1 cellular context compared by ENCODE assay signal in the genomic region with DNA sequence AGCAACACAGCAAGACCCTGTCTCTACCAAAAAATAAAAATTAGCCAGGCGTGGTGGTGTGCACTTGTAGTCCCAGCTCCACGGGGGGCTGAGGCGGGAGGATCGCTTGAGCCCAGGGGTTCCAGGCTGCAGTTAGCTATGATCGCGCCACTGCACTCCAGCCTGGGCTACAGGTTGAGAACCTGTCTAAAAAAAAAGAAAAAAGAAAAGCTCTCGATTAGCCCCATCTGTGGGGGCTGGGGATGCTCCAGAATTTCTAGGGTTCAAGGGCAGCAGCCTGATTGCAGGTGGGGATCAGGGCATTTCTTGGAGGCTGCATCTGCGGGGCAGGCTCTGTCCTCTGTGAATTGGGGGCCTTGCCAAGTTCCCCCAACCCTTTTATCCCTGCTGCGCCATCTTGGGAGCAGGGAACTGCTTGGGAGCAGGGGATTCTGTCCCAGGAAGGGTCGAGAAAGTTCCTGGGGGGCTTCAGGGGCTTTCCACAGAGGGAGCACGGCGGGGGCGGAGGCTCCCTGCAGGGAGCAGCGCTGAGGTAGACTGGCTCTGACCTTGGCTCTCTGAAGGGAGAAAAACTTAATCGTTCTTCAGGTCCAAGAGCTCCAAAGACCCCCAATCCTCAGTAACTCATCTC.
TF ChIP-seq lines count a peak whose summit lies in the region.

No MANE protein-coding gene starts in this region.

TF ChIP-seq in HepG2, 621 proteins besides CTCF, POLR2A, EP300 and RAD21:
- TF ChIP-seq YY1 (IDR thresholded peaks at IDR 0.05; ENCODE audit: insufficient read depth, insufficient replicate concordance, low read depth, low read length) = peak; percentile 52
- TF ChIP-seq, protein P1, sequence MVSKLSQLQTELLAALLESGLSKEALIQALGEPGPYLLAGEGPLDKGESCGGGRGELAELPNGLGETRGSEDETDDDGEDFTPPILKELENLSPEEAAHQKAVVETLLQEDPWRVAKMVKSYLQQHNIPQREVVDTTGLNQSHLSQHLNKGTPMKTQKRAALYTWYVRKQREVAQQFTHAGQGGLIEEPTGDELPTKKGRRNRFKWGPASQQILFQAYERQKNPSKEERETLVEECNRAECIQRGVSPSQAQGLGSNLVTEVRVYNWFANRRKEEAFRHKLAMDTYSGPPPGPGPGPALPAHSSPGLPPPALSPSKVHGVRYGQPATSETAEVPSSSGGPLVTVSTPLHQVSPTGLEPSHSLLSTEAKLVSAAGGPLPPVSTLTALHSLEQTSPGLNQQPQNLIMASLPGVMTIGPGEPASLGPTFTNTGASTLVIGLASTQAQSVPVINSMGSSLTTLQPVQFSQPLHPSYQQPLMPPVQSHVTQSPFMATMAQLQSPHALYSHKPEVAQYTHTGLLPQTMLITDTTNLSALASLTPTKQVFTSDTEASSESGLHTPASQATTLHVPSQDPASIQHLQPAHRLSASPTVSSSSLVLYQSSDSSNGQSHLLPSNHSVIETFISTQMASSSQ (IDR thresholded peaks at IDR 0.05; ENCODE audit: low read depth) = no peak
- TF ChIP-seq, protein P1 (CRISPR knock-in tag; IDR thresholded peaks at IDR 0.05; ENCODE audit: borderline replicate concordance) = no peak
- TF ChIP-seq ZNF263 (CRISPR knock-in tag; IDR thresholded peaks at IDR 0.05) = 0 out of 2 replicates have a peak, but pooled peaks have one; percentile 3
- TF ChIP-seq, protein P2, sequence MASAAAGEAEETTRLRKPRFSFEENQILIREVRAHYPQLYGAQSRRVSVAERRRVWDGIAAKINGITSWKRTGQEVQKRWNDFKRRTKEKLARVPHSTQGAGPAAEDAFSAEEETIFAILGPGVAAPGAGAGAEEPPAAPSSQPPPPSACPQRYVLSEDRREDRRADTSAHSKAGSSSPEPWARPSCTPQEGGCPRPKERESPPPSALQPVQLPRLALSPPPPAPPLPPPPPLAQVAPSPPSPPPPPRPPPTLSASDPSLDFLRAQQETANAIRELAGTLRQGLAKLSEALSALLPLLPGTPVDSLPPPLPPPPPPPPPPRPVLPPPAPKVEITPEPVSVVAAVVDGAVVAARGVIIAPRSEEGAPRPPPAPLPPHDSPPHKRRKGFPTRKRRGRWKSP (CRISPR knock-in tag; IDR thresholded peaks at IDR 0.05) = 0 out of 2 replicates have a peak, but pooled peaks have one; percentile 7
- 0 out of 2 replicates have a peak, but pooled peaks have one; percentile 0 for TF ChIP-seq CREB3 (CRISPR knock-in tag; IDR thresholded peaks at IDR 0.05)
